In genomic region chr15:44045217-44045616, GRCh38 we compare ENCODE assay signal across 15 cellular contexts.
"Had no signal": no experiment of that assay in that cellular context is flagged by ENCODE, and none has a peak within 500 bp of the region (broad histone marks: within the 10 kb centered on the region; RNA-seq: fewer than 3 reads in every experiment).

No MANE protein-coding gene starts in this region.

- H3K27ac ChIP-seq: foreskin keratinocyte, hepatocyte, neutrophil, spleen had no signal

- ATAC-seq: foreskin keratinocyte; naive thymus-derived CD4-positive, alpha-beta T cell; sciatic nerve; stimulated activated memory B cell treated with anti-CD40 and anti-IgM and Interleukin-4, amounts not matched to agents 10 μg/mL and 1 μg/mL and 100 μg/mL, for 72 hours had no signal

- H3K36me3 Mint-ChIP-seq: naive thymus-derived CD4-positive, alpha-beta T cell; stimulated activated memory B cell treated with anti-CD40 and anti-IgM and Interleukin-4, amounts not matched to agents 10 μg/mL and 1 μg/mL and 100 μg/mL, for 72 hours had no signal

- H3K27me3 ChIP-seq: foreskin keratinocyte, hepatocyte had no signal

- H3K79me2 ChIP-seq: hepatocyte had no signal

- H3K4me1 ChIP-seq: spleen had no signal

- FAIRE-seq: urothelium cell line had no signal

- H3K4me1 Mint-ChIP-seq: naive thymus-derived CD4-positive, alpha-beta T cell; stimulated activated memory B cell treated with anti-CD40 and anti-IgM and Interleukin-4, amounts not matched to agents 10 μg/mL and 1 μg/mL and 100 μg/mL, for 72 hours had no signal

- H3K27ac Mint-ChIP-seq: naive thymus-derived CD4-positive, alpha-beta T cell; stimulated activated memory B cell treated with anti-CD40 and anti-IgM and Interleukin-4, amounts not matched to agents 10 μg/mL and 1 μg/mL and 100 μg/mL, for 72 hours had no signal

- H2AFZ ChIP-seq: hepatocyte had no signal

- H3K9me3 ChIP-seq: neutrophil, spleen had no signal

- H3K4me3 ChIP-seq: hepatocyte, spleen had no signal

- H3K4me3 Mint-ChIP-seq: naive thymus-derived CD4-positive, alpha-beta T cell; stimulated activated memory B cell treated with anti-CD40 and anti-IgM and Interleukin-4, amounts not matched to agents 10 μg/mL and 1 μg/mL and 100 μg/mL, for 72 hours had no signal

- DNase-seq: erythroblast; foreskin keratinocyte; kidney glomerular epithelial cell; mammary epithelial cell; naive thymus-derived CD4-positive, alpha-beta T cell; spleen; stimulated activated CD4-positive, alpha-beta T cell treated with anti-CD3 and anti-CD28 coated beads, Interleukin-15, amount 100 ng/mL, for 24 hours; stimulated activated CD4-positive, alpha-beta T cell treated with anti-CD3 and anti-CD28 coated beads, Interleukin-1b, Interleukin-23, amount 100 ng/mL, for 48 hours; stimulated activated CD4-positive, alpha-beta T cell treated with anti-CD3 and anti-CD28 coated beads, Interleukin-4, amount 100 ng/mL, for 24 hours; trophoblast cell had no signal

- H3K4me2 ChIP-seq: hepatocyte had no signal

- H3K36me3 ChIP-seq: neutrophil, spleen had no signal
